In the genomic region with DNA sequence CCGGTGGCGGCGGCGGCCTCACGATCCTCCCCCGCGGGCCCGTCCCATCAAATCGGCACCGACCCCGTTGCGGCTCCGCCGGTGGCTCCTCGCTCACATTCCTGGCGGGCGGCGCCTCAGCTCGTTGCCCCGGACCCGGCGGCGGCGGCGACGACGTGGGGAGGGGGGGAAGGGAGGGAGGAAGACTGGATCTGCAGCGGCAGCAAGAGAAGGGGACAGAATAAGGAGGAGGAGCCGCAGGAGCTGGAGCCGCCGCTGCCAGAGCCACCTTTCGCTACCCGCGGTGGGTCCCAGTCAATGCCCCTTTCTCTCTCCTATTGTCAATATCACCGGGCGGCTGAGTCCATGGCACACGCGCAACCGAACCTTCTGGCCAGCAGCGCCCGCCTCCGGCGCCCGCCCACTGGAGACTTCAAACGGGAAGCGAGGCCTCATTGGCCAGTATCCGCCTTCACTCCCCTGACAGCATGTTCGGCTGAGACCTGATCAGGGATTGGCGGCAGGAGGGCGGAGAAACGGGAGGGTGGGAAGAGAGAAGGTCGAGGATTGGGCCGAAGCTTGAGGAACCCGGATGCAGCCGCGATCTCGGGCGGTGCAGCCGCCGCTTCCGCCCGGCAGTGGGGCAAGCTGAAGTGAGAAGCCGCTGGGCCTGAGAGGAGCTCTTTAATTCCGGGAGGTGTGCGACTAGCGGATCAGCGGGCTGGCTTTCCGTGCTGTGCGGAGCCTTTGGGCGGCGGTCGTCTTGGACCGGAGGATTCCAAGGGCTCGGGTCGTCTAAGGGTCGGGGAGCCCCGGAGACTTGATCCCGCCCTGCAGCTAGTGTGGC, we compare ENCODE assay signal across 1 cellular context.
TF ChIP-seq lines count a peak whose summit lies in the region.

A gene (minus strand): TSS at position 378 of the 826 bp plus-strand sequence. CDS start 3,692 bp downstream, outside the sequence.

TF ChIP-seq in HepG2, 621 proteins besides CTCF, POLR2A, EP300 and RAD21 (continued from another document and continues in another):
- TF ChIP-seq, protein P1, sequence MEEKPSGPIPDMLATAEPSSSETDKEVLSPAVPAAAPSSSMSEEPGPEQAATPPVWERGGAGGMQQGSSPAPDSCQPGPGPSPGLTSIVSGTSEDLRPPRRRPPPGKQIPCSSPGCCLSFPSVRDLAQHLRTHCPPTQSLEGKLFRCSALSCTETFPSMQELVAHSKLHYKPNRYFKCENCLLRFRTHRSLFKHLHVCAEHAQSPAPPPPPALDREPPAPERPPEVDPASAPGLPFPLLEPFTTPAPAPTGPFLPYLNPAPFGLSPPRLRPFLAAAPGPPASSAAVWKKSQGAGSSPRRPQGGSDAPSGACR (CRISPR knock-in tag; IDR thresholded peaks at IDR 0.05): 0 out of 2 replicates have a peak, but pooled peaks have one; percentile 55
- TF ChIP-seq, protein P2, sequence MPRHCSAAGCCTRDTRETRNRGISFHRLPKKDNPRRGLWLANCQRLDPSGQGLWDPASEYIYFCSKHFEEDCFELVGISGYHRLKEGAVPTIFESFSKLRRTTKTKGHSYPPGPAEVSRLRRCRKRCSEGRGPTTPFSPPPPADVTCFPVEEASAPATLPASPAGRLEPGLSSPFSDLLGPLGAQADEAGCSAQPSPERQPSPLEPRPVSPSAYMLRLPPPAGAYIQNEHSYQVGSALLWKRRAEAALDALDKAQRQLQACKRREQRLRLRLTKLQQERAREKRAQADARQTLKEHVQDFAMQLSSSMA (CRISPR knock-in tag; IDR thresholded peaks at IDR 0.05): no peak
- TF ChIP-seq ADNP (CRISPR knock-in tag; IDR thresholded peaks at IDR 0.05): no peak
- TF ChIP-seq RBAK (CRISPR knock-in tag; IDR thresholded peaks at IDR 0.05): no peak
- peak; percentile 48; the same call in 1 of the 2 replicates for TF ChIP-seq SIN3B (IDR thresholded peaks at IDR 0.05; ENCODE audit: low read length)
- peak; percentile 84 for TF ChIP-seq XRCC5 (optimal IDR thresholded peaks at IDR 0.05; ENCODE audit: low read length)
- TF ChIP-seq ZNF879 (CRISPR knock-in tag; IDR thresholded peaks at IDR 0.05): no peak
- TF ChIP-seq ATRX (CRISPR knock-in tag; IDR thresholded peaks at IDR 0.05; ENCODE audit: borderline replicate concordance): no peak
- TF ChIP-seq SP5 (CRISPR knock-in tag; IDR thresholded peaks at IDR 0.05; ENCODE audit: borderline replicate concordance, low read depth): peak; percentile 58; the same call in 1 of the 2 replicates
- TF ChIP-seq, protein P3, sequence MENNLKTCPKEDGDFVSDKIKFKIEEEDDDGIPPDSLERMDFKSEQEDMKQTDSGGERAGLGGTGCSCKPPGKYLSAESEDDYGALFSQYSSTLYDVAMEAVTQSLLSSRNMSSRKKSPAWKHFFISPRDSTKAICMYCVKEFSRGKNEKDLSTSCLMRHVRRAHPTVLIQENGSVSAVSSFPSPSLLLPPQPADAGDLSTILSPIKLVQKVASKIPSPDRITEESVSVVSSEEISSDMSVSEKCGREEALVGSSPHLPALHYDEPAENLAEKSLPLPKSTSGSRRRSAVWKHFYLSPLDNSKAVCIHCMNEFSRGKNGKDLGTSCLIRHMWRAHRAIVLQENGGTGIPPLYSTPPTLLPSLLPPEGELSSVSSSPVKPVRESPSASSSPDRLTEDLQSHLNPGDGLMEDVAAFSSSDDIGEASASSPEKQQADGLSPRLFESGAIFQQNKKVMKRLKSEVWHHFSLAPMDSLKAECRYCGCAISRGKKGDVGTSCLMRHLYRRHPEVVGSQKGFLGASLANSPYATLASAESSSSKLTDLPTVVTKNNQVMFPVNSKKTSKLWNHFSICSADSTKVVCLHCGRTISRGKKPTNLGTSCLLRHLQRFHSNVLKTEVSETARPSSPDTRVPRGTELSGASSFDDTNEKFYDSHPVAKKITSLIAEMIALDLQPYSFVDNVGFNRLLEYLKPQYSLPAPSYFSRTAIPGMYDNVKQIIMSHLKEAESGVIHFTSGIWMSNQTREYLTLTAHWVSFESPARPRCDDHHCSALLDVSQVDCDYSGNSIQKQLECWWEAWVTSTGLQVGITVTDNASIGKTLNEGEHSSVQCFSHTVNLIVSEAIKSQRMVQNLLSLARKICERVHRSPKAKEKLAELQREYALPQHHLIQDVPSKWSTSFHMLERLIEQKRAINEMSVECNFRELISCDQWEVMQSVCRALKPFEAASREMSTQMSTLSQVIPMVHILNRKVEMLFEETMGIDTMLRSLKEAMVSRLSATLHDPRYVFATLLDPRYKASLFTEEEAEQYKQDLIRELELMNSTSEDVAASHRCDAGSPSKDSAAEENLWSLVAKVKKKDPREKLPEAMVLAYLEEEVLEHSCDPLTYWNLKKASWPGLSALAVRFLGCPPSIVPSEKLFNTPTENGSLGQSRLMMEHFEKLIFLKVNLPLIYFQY (CRISPR knock-in tag; IDR thresholded peaks at IDR 0.05; ENCODE audit: borderline replicate concordance): no peak
- no peak for TF ChIP-seq SMARCC2 (IDR thresholded peaks at IDR 0.05)
- TF ChIP-seq, protein P4, sequence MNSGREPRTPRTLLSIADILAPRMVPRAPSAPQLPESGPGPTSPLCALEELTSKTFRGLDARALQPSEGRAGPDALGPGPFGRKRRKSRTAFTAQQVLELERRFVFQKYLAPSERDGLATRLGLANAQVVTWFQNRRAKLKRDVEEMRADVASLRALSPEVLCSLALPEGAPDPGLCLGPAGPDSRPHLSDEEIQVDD (CRISPR knock-in tag; IDR thresholded peaks at IDR 0.05; ENCODE audit: borderline replicate concordance): no peak
- peak; percentile 84 for TF ChIP-seq HDAC1 (CRISPR knock-in tag; IDR thresholded peaks at IDR 0.05)
- TF ChIP-seq KLF15 (CRISPR knock-in tag; IDR thresholded peaks at IDR 0.05; ENCODE audit: borderline replicate concordance): peak; percentile 92; the same call in 1 of the 2 replicates
- TF ChIP-seq, protein P5, sequence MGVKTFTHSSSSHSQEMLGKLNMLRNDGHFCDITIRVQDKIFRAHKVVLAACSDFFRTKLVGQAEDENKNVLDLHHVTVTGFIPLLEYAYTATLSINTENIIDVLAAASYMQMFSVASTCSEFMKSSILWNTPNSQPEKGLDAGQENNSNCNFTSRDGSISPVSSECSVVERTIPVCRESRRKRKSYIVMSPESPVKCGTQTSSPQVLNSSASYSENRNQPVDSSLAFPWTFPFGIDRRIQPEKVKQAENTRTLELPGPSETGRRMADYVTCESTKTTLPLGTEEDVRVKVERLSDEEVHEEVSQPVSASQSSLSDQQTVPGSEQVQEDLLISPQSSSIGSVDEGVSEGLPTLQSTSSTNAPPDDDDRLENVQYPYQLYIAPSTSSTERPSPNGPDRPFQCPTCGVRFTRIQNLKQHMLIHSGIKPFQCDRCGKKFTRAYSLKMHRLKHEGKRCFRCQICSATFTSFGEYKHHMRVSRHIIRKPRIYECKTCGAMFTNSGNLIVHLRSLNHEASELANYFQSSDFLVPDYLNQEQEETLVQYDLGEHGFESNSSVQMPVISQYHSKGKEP (CRISPR knock-in tag; IDR thresholded peaks at IDR 0.05): no peak
- TF ChIP-seq, protein P6, sequence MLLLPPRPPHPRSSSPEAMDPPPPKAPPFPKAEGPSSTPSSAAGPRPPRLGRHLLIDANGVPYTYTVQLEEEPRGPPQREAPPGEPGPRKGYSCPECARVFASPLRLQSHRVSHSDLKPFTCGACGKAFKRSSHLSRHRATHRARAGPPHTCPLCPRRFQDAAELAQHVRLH (CRISPR knock-in tag; IDR thresholded peaks at IDR 0.05; ENCODE audit: borderline replicate concordance, low read depth): peak; percentile 60; the same call in 1 of the 2 replicates
- TF ChIP-seq, protein P7, sequence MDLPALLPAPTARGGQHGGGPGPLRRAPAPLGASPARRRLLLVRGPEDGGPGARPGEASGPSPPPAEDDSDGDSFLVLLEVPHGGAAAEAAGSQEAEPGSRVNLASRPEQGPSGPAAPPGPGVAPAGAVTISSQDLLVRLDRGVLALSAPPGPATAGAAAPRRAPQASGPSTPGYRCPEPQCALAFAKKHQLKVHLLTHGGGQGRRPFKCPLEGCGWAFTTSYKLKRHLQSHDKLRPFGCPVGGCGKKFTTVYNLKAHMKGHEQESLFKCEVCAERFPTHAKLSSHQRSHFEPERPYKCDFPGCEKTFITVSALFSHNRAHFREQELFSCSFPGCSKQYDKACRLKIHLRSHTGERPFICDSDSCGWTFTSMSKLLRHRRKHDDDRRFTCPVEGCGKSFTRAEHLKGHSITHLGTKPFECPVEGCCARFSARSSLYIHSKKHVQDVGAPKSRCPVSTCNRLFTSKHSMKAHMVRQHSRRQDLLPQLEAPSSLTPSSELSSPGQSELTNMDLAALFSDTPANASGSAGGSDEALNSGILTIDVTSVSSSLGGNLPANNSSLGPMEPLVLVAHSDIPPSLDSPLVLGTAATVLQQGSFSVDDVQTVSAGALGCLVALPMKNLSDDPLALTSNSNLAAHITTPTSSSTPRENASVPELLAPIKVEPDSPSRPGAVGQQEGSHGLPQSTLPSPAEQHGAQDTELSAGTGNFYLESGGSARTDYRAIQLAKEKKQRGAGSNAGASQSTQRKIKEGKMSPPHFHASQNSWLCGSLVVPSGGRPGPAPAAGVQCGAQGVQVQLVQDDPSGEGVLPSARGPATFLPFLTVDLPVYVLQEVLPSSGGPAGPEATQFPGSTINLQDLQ (CRISPR knock-in tag; IDR thresholded peaks at IDR 0.05): no peak; the same call in 1 of the 2 replicates
- no peak for TF ChIP-seq ZFYVE20 (CRISPR knock-in tag; IDR thresholded peaks at IDR 0.05; ENCODE audit: borderline replicate concordance, low read depth)
- TF ChIP-seq ZBTB21 (CRISPR knock-in tag; IDR thresholded peaks at IDR 0.05): no peak
- TF ChIP-seq AGO1 (IDR thresholded peaks at IDR 0.05; ENCODE audit: low read depth, low read length, poor library complexity, severe bottlenecking): peak; percentile 42
- TF ChIP-seq ARID2 (CRISPR knock-in tag; IDR thresholded peaks at IDR 0.05; ENCODE audit: borderline replicate concordance): peak; percentile 82; the same call in 1 of the 2 replicates
- TF ChIP-seq, protein P8, sequence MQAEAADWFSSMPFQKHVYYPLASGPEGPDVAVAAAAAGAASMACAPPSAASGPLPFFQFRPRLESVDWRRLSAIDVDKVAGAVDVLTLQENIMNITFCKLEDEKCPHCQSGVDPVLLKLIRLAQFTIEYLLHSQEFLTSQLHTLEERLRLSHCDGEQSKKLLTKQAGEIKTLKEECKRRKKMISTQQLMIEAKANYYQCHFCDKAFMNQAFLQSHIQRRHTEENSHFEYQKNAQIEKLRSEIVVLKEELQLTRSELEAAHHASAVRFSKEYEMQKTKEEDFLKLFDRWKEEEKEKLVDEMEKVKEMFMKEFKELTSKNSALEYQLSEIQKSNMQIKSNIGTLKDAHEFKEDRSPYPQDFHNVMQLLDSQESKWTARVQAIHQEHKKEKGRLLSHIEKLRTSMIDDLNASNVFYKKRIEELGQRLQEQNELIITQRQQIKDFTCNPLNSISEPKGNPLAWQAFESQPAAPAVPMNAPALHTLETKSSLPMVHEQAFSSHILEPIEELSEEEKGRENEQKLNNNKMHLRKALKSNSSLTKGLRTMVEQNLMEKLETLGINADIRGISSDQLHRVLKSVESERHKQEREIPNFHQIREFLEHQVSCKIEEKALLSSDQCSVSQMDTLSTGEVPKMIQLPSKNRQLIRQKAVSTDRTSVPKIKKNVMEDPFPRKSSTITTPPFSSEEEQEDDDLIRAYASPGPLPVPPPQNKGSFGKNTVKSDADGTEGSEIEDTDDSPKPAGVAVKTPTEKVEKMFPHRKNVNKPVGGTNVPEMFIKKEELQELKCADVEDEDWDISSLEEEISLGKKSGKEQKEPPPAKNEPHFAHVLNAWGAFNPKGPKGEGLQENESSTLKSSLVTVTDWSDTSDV (CRISPR knock-in tag; IDR thresholded peaks at IDR 0.05): no peak
- no peak for TF ChIP-seq NBN (conservative IDR thresholded peaks at IDR 0.05)
- no peak; the same call in 1 of the 2 replicates for TF ChIP-seq ZNF670 (CRISPR knock-in tag; IDR thresholded peaks at IDR 0.05; ENCODE audit: borderline replicate concordance)
- no peak for TF ChIP-seq ZNF780A (CRISPR knock-in tag; IDR thresholded peaks at IDR 0.05)
- TF ChIP-seq TCF7 (IDR thresholded peaks at IDR 0.05; ENCODE audit: low read depth): peak; percentile 20; the same call in 1 of the 2 replicates
- TF ChIP-seq, protein P9, sequence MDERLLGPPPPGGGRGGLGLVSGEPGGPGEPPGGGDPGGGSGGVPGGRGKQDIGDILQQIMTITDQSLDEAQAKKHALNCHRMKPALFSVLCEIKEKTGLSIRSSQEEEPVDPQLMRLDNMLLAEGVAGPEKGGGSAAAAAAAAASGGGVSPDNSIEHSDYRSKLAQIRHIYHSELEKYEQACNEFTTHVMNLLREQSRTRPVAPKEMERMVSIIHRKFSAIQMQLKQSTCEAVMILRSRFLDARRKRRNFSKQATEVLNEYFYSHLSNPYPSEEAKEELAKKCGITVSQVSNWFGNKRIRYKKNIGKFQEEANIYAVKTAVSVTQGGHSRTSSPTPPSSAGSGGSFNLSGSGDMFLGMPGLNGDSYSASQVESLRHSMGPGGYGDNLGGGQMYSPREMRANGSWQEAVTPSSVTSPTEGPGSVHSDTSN (CRISPR knock-in tag; IDR thresholded peaks at IDR 0.05): peak; percentile 87
- TF ChIP-seq HDAC2 (CRISPR knock-in tag; IDR thresholded peaks at IDR 0.05): 0 out of 2 replicates have a peak, but pooled peaks have one; percentile 40
- no peak for TF ChIP-seq PCBP2 (optimal IDR thresholded peaks at IDR 0.05; ENCODE audit: low read depth, low read length, poor library complexity, severe bottlenecking)
- TF ChIP-seq TBX3 (IDR thresholded peaks at IDR 0.05; ENCODE audit: borderline replicate concordance): peak; percentile 60; the same call in 1 of the 2 replicates
- TF ChIP-seq ZSCAN25 (CRISPR knock-in tag; IDR thresholded peaks at IDR 0.05): peak; percentile 90
- TF ChIP-seq ZNF343 (CRISPR knock-in tag; IDR thresholded peaks at IDR 0.05): peak; percentile 98
- no peak for TF ChIP-seq HOXD1 (CRISPR knock-in tag; IDR thresholded peaks at IDR 0.05)
- TF ChIP-seq ETV5 (CRISPR knock-in tag; IDR thresholded peaks at IDR 0.05; ENCODE audit: borderline replicate concordance): peak; percentile 69; the same call in 1 of the 2 replicates
- TF ChIP-seq CREB1 (IDR thresholded peaks at IDR 0.05): peak; percentile 89
- TF ChIP-seq CREB1 (CRISPR knock-in tag; IDR thresholded peaks at IDR 0.05): peak; percentile 92
- TF ChIP-seq MXI1 (IDR thresholded peaks at IDR 0.05; ENCODE audit: borderline replicate concordance, low read depth, low read length): peak; percentile 83; the same call in 1 of the 3 replicates
- no peak for TF ChIP-seq ATF7 (IDR thresholded peaks at IDR 0.05)
- no peak for TF ChIP-seq ATF7 (CRISPR knock-in tag; IDR thresholded peaks at IDR 0.05)
- peak; percentile 71 for TF ChIP-seq REPIN1 (CRISPR knock-in tag; IDR thresholded peaks at IDR 0.05; ENCODE audit: borderline replicate concordance, low read depth)
- TF ChIP-seq, protein P10, sequence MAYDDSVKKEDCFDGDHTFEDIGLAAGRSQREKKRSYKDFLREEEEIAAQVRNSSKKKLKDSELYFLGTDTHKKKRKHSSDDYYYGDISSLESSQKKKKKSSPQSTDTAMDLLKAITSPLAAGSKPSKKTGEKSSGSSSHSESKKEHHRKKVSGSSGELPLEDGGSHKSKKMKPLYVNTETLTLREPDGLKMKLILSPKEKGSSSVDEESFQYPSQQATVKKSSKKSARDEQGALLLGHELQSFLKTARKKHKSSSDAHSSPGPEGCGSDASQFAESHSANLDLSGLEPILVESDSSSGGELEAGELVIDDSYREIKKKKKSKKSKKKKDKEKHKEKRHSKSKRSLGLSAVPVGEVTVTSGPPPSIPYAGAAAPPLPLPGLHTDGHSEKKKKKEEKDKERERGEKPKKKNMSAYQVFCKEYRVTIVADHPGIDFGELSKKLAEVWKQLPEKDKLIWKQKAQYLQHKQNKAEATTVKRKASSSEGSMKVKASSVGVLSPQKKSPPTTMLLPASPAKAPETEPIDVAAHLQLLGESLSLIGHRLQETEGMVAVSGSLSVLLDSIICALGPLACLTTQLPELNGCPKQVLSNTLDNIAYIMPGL (CRISPR knock-in tag; IDR thresholded peaks at IDR 0.05; ENCODE audit: borderline replicate concordance in 1 of 2, low read depth in 1 of 2): peak; percentile 56 to 80; a peak in 3 of 4 replicates
- peak; percentile 42; the same call in 1 of the 2 replicates for TF ChIP-seq KDM5A (IDR thresholded peaks at IDR 0.05; ENCODE audit: borderline replicate concordance, low read length)
- TF ChIP-seq KMT2A (CRISPR knock-in tag; IDR thresholded peaks at IDR 0.05): peak; percentile 95
- TF ChIP-seq SIN3A (IDR thresholded peaks at IDR 0.05; ENCODE audit: borderline replicate concordance, low read depth, low read length): no peak; the same call in 1 of the 2 replicates
